ENCODE assay signal across 12 cellular contexts in the genomic region with DNA sequence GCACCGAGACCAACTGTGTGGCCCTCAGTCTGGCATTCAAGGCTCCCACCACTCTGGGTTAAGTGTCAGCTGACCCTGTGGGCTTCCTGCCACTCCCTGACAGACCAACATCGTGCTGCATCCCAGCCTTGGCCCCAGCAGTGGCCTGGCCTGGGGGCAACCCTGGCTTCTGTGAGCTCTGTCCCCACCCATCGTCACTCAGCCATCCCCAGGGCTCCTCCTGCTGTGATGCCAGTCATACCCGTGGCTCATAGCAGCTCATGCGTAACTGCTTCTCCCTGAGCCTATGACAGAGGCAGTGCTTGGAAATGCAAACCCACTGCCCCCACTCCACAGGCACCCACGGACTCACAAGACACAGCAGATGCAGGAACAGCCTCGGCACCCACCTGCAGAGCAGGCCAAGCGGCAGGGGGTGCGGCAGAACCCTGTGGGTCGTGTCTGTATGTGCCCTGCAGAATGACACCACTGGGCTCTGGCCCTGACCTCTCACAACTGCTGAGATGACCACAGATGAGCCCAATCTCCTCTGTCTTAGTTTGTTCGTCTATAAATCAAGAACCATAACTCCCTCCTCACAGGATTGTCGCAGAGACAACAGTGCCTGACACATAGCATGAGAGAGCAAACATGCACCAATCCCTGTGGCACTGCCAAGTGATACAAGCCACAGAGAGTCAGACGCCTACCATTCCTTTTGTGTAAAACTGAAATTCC. TPM values are rescaled to one million over a fixed set of nuclear protein-coding genes. Genes with fewer than 3 reads are reported as not detected.
DNase-seq lines count a peak whose midpoint lies in the region; ATAC-seq and TF ChIP-seq lines count a peak whose summit lies in the region.
"Had no signal": no experiment of that assay in that cellular context is flagged by ENCODE, and none has a peak within 500 bp of the region (broad histone marks: within the 10 kb centered on the region; RNA-seq: fewer than 3 reads in every experiment).

No MANE protein-coding gene starts in this region.

- ATAC-seq in GM19035 (IDR thresholded peaks at IDR 0.05; ENCODE audit: unreplicated experiment), result no peak

- no peak overlapping the region for H3K4me3 ChIP-seq in BLaER1
- H3K4me3 ChIP-seq in OCI-LY3 (ENCODE audit: low read length), result peak overlapping the region; percentile 74
- H3K4me3 ChIP-seq in effector memory CD4-positive, alpha-beta T cell (ENCODE audit: insufficient read depth, low read depth, low read length, poor library complexity, severe bottlenecking), result no peak overlapping the region
- H3K4me3 ChIP-seq: right atrium auricular region had no signal

- H3K36me3 ChIP-seq in BLaER1 (peaks cover 52% of the 10 kb centered on the region), OCI-LY3 (replicated peaks; ENCODE audit: low read depth, low read length) (no peaks in the 10 kb centered on the region)
- peaks cover 7% of the 10 kb centered on the region for H3K36me3 ChIP-seq in effector memory CD4-positive, alpha-beta T cell (ENCODE audit: control insufficient read depth, insufficient read depth, low read length)
- H3K36me3 ChIP-seq: right atrium auricular region had no signal

- H3K4me1 ChIP-seq in BLaER1 (peaks cover 94% of the 10 kb centered on the region), OCI-LY3 (ENCODE audit: low read length) (peaks cover 22% of the 10 kb centered on the region)
- H3K4me1 ChIP-seq in effector memory CD4-positive, alpha-beta T cell (ENCODE audit: control insufficient read depth, insufficient read depth, low read length, poor library complexity, severe bottlenecking), result peaks cover 50% of the 10 kb centered on the region

- H3K9me3 Mint-ChIP-seq in osteocyte (ENCODE audit: unreplicated experiment), result no peaks in the 10 kb centered on the region
- no peaks in the 10 kb centered on the region for H3K9me3 Mint-ChIP-seq in activated CD4-positive, alpha-beta T cell treated with anti-CD3 and anti-CD28 coated beads, Interleukin-2, amount 10 ng/mL, durations not matched to agents 7 days and 5 days
- H3K9me3 Mint-ChIP-seq: endodermal cell had no signal

- CTCF ChIA-PET in activated CD4-positive, alpha-beta T cell treated with anti-CD3 and anti-CD28 coated beads, Interleukin-2, amount 10 ng/mL, durations not matched to agents 7 days and 5 days (lab: Charles Lee), result interaction anchor here (0.7 to 1.7 kb wide), 7 partner anchors 10 to 113 kb away, joined by 3 to 10 read pairs (median 4); a partner anchor contains a TSS

- no peaks in the 10 kb centered on the region for H3K79me2 ChIP-seq in OCI-LY3 (ENCODE audit: low read length)

- DNase-seq in effector memory CD4-positive, alpha-beta T cell, result no peak
- DNase-seq in osteocyte (ENCODE audit: extremely low spot score, unreplicated experiment) (no peak), NCI-H2171 (lab: John Stamatoyannopoulos, UW) (no peak), NCI-H146 (lab: John Stamatoyannopoulos, UW) (no peak)
- DNase-seq in activated CD4-positive, alpha-beta T cell treated with anti-CD3 and anti-CD28 coated beads, Interleukin-2, amount 10 ng/mL, durations not matched to agents 7 days and 5 days, result no peak
- DNase-seq: kidney, SW 1271 had no signal

- H4K20me1 ChIP-seq in BLaER1 (peaks cover 100% of the 10 kb centered on the region), OCI-LY3 (ENCODE audit: insufficient read depth, low read length) (no peaks in the 10 kb centered on the region)

- no peaks in the 10 kb centered on the region for H3K36me3 Mint-ChIP-seq in osteocyte (ENCODE audit: unreplicated experiment)
- H3K36me3 Mint-ChIP-seq in activated CD4-positive, alpha-beta T cell treated with anti-CD3 and anti-CD28 coated beads, Interleukin-2, amount 10 ng/mL, durations not matched to agents 7 days and 5 days (ENCODE audit: low read depth), result peaks cover 2% of the 10 kb centered on the region

- H3K27ac Mint-ChIP-seq in osteocyte (ENCODE audit: unreplicated experiment), result peak overlapping the region; percentile 38
- no peak overlapping the region for H3K27ac Mint-ChIP-seq in activated CD4-positive, alpha-beta T cell treated with anti-CD3 and anti-CD28 coated beads, Interleukin-2, amount 10 ng/mL, durations not matched to agents 7 days and 5 days
- H3K27ac Mint-ChIP-seq: endodermal cell had no signal

- H3K27me3 ChIP-seq in BLaER1, result no peaks in the 10 kb centered on the region
- no peaks in the 10 kb centered on the region for H3K27me3 ChIP-seq in OCI-LY3 (ENCODE audit: low read depth, low read length)
- H3K27me3 ChIP-seq in effector memory CD4-positive, alpha-beta T cell (replicated peaks; ENCODE audit: control insufficient read depth, insufficient read depth, low read length, poor library complexity, severe bottlenecking), result no peaks in the 10 kb centered on the region
- H3K27me3 ChIP-seq: right atrium auricular region had no signal

- H3K4me3 Mint-ChIP-seq in osteocyte (ENCODE audit: unreplicated experiment), result no peak overlapping the region
- no peak overlapping the region for H3K4me3 Mint-ChIP-seq in activated CD4-positive, alpha-beta T cell treated with anti-CD3 and anti-CD28 coated beads, Interleukin-2, amount 10 ng/mL, durations not matched to agents 7 days and 5 days
- H3K4me3 Mint-ChIP-seq: endodermal cell had no signal

- H3K9ac ChIP-seq in BLaER1 (no peak overlapping the region), OCI-LY3 (ENCODE audit: low read length) (peak overlapping the region; percentile 67; the same call in 1 of the 2 replicates)

- peaks cover 55% of the 10 kb centered on the region for H3K4me1 Mint-ChIP-seq in osteocyte (ENCODE audit: unreplicated experiment)
- peaks cover 28% of the 10 kb centered on the region for H3K4me1 Mint-ChIP-seq in activated CD4-positive, alpha-beta T cell treated with anti-CD3 and anti-CD28 coated beads, Interleukin-2, amount 10 ng/mL, durations not matched to agents 7 days and 5 days

- no peaks in the 10 kb centered on the region for H3K27me3 Mint-ChIP-seq in osteocyte (ENCODE audit: unreplicated experiment)
- no peaks in the 10 kb centered on the region for H3K27me3 Mint-ChIP-seq in activated CD4-positive, alpha-beta T cell treated with anti-CD3 and anti-CD28 coated beads, Interleukin-2, amount 10 ng/mL, durations not matched to agents 7 days and 5 days

- H3K4me2 ChIP-seq in BLaER1 (peak overlapping the region; percentile 72), OCI-LY3 (ENCODE audit: low read length) (peak overlapping the region; percentile 91)

- H2AFZ ChIP-seq in OCI-LY3 (ENCODE audit: low read depth, low read length), result no peak overlapping the region

- no peak for TF ChIP-seq CTCF in OCI-LY3 (IDR thresholded peaks at IDR 0.05; ENCODE audit: low read depth, low read length)
- no peak for TF ChIP-seq CTCF in osteocyte (IDR thresholded peaks at IDR 0.05)

- POLR2A ChIA-PET in activated CD4-positive, alpha-beta T cell treated with anti-CD3 and anti-CD28 coated beads, Interleukin-2, amount 10 ng/mL, durations not matched to agents 7 days and 5 days (lab: Charles Lee), result no interaction called here

- H3K27ac ChIP-seq in BLaER1 (no peak overlapping the region; the same call in 1 of the 2 replicates), OCI-LY3 (ENCODE audit: low read length) (no peak overlapping the region; the same call in 1 of the 2 replicates)
- peak overlapping the region; percentile 48 for H3K27ac ChIP-seq in effector memory CD4-positive, alpha-beta T cell (ENCODE audit: insufficient read depth, low read length, poor library complexity, severe bottlenecking)
- H3K27ac ChIP-seq: right atrium auricular region had no signal

- H3K9me3 ChIP-seq in BLaER1 (peaks cover 8% of the 10 kb centered on the region; the same call in 1 of the 2 replicates), OCI-LY3 (ENCODE audit: insufficient read depth, low read length) (no peaks in the 10 kb centered on the region)
- no peaks in the 10 kb centered on the region for H3K9me3 ChIP-seq in effector memory CD4-positive, alpha-beta T cell (ENCODE audit: control insufficient read depth, low read length)
- H3K9me3 ChIP-seq: right atrium auricular region had no signal

RNA-seq across cellular contexts. Expression of a gene that starts 26.6 kb away (rescaled TPM):
- total RNA-seq in osteocyte, result 165 and 174 TPM in 2 replicates
- total RNA-seq in activated CD4-positive, alpha-beta T cell treated with anti-CD3 and anti-CD28 coated beads, Interleukin-2, amount 10 ng/mL, durations not matched to agents 7 days and 5 days, result 100 to 1,000 TPM; 239 to 303 TPM

RNA-seq across cellular contexts. Expression of a gene that starts 45.2 kb away (rescaled TPM):
- total RNA-seq in osteocyte, result 5.6 and 6.6 TPM in 2 replicates
- total RNA-seq in activated CD4-positive, alpha-beta T cell treated with anti-CD3 and anti-CD28 coated beads, Interleukin-2, amount 10 ng/mL, durations not matched to agents 7 days and 5 days, result 100 to 1,000 TPM; 113 to 119 TPM

RNA-seq across cellular contexts. Expression of a gene that starts 52.1 kb away (rescaled TPM):
- total RNA-seq in osteocyte, result 20.6 and 21.2 TPM in 2 replicates
- 10 to 100 TPM; 20.5 to 27.2 TPM for total RNA-seq in activated CD4-positive, alpha-beta T cell treated with anti-CD3 and anti-CD28 coated beads, Interleukin-2, amount 10 ng/mL, durations not matched to agents 7 days and 5 days

RNA-seq across cellular contexts. Expression of a gene that starts 52.2 kb away (rescaled TPM):
- total RNA-seq in osteocyte, result 17.2 and 19.3 TPM in 2 replicates
- 100 to 1,000 TPM; 214 to 234 TPM for total RNA-seq in activated CD4-positive, alpha-beta T cell treated with anti-CD3 and anti-CD28 coated beads, Interleukin-2, amount 10 ng/mL, durations not matched to agents 7 days and 5 days

RNA-seq across cellular contexts. Expression of a gene that starts 53.3 kb away (rescaled TPM):
- total RNA-seq in osteocyte, result 77.1 and 83.9 TPM in 2 replicates
- total RNA-seq in activated CD4-positive, alpha-beta T cell treated with anti-CD3 and anti-CD28 coated beads, Interleukin-2, amount 10 ng/mL, durations not matched to agents 7 days and 5 days, result 100 to 1,000 TPM in 1 of 2 experiments, 10 to 100 TPM in 1; 86.2 to 112 TPM

Comparison
In these comparisons a context has a peak if more than half of its experiments do, and no peak if none do; other contexts are left out.
1. RNA of a gene that starts 45.2 kb away (total RNA-seq): 113 to 119 TPM in activated CD4-positive, alpha-beta T cell treated with anti-CD3 and anti-CD28 coated beads, Interleukin-2, amount 10 ng/mL, durations not matched to agents 7 days and 5 days; 5.6 to 6.6 TPM in osteocyte; every median in the first group is over 10 times any median in the second.